Comparison of ENCODE assay signal across 13 cellular contexts in genomic region chr10:132554991-132555647, GRCh38. TPM values are rescaled to one million over a fixed set of nuclear protein-coding genes. Genes with fewer than 3 reads are reported as not detected.
DNase-seq lines count a peak whose midpoint lies in the region; ATAC-seq and TF ChIP-seq lines count a peak whose summit lies in the region.
"Had no signal": no experiment of that assay in that cellular context is flagged by ENCODE, and none has a peak within 500 bp of the region (broad histone marks: within the 10 kb centered on the region; RNA-seq: fewer than 3 reads in every experiment).

No MANE protein-coding gene starts in this region.

- H3K9me3 ChIP-seq in RWPE2 (ENCODE audit: severe bottlenecking), result no peaks in the 10 kb centered on the region
- no peaks in the 10 kb centered on the region for H3K9me3 ChIP-seq in esophagus squamous epithelium
- H3K9me3 ChIP-seq in endodermal cell (ENCODE audit: control insufficient read depth, low read length), result no peaks in the 10 kb centered on the region
- H3K9me3 ChIP-seq: ascending aorta had no signal

- H3K27ac ChIP-seq in RWPE2 (ENCODE audit: poor library complexity, severe bottlenecking) (no peak overlapping the region), esophagus squamous epithelium (peak overlapping the region in 1 of 4 donors; percentile 3), endodermal cell (ENCODE audit: low read depth, low read length) (no peak overlapping the region)
- H3K27ac ChIP-seq: 22Rv1, ascending aorta, SK-N-MC had no signal

- H3K27me3 Mint-ChIP-seq in endodermal cell (ENCODE audit: insufficient read depth), result no peaks in the 10 kb centered on the region

- no peak overlapping the region for H3K9ac ChIP-seq in endodermal cell (ENCODE audit: extremely low read depth, low read length, poor library complexity, severe bottlenecking)

- no peaks in the 10 kb centered on the region for H3K36me3 ChIP-seq in RWPE2 (ENCODE audit: low read depth)
- no peaks in the 10 kb centered on the region for H3K36me3 ChIP-seq in esophagus squamous epithelium
- no peaks in the 10 kb centered on the region for H3K36me3 ChIP-seq in endodermal cell (ENCODE audit: control insufficient read depth, insufficient read depth, low read length)
- H3K36me3 ChIP-seq: ascending aorta had no signal

- TF ChIP-seq POLR2A in esophagus squamous epithelium (IDR thresholded peaks at IDR 0.05), result no peak

- H3K4me3 ChIP-seq in RWPE2 (ENCODE audit: severe bottlenecking) (no peak overlapping the region), esophagus squamous epithelium (no peak overlapping the region), endodermal cell (ENCODE audit: low read length) (no peak overlapping the region)
- H3K4me3 ChIP-seq: ascending aorta, SK-N-MC had no signal

- no peaks in the 10 kb centered on the region for H3K27me3 ChIP-seq in RWPE2 (ENCODE audit: insufficient read depth, poor library complexity, severe bottlenecking)
- H3K27me3 ChIP-seq in esophagus squamous epithelium, result no peaks in the 10 kb centered on the region
- H3K27me3 ChIP-seq in endodermal cell (ENCODE audit: control insufficient read depth, insufficient read depth, low read length, poor library complexity, severe bottlenecking), result no peaks in the 10 kb centered on the region
- H3K27me3 ChIP-seq: ascending aorta had no signal

- peak; percentile 52 to 63 for ATAC-seq in activated CD4-positive, CD25-positive, alpha-beta regulatory T cell treated with anti-CD3 and anti-CD28 coated beads, Interleukin-2, amount 50 U/mL, for 24 hours
- ATAC-seq in RWPE2 (ENCODE audit: low read depth) (no peak), GM21576 (IDR thresholded peaks at IDR 0.05; ENCODE audit: unreplicated experiment) (no peak)

- no peak overlapping the region for H3K4me3 Mint-ChIP-seq in endodermal cell
- H3K4me3 Mint-ChIP-seq: neural crest cell had no signal

- in situ Hi-C loops in G401 (cut with HindIII; ENCODE audit: low sequenced_read_pairs), result no loop called here

- H3K4me1 Mint-ChIP-seq in endodermal cell, result no peaks in the 10 kb centered on the region

- DNase-seq in activated CD4-positive, CD25-positive, alpha-beta regulatory T cell treated with anti-CD3 and anti-CD28 coated beads, Interleukin-2, amount 50 U/mL, for 72 hours, result no peak
- peak; percentile 60 for DNase-seq in RWPE2 (ENCODE audit: low spot score)
- peak; percentile 33 for DNase-seq in esophagus squamous epithelium (lab: John Stamatoyannopoulos, UW)
- peak; percentile 50 for DNase-seq in stimulated activated CD4-positive, alpha-beta T cell treated with anti-CD3 and anti-CD28 coated beads, Interleukin-4, amount 100 ng/mL, for 1 hour
- no peak for DNase-seq in G401 (ENCODE audit: low spot score)
- no peak for DNase-seq in endodermal cell
- DNase-seq: foreskin fibroblast had no signal

- no peak overlapping the region for H3K27ac Mint-ChIP-seq in endodermal cell

- no peaks in the 10 kb centered on the region for H3K36me3 Mint-ChIP-seq in endodermal cell (ENCODE audit: low read depth)

- intact Hi-C loops in esophagus squamous epithelium (cut with DNase I), result no loop called here

- H3K9me3 Mint-ChIP-seq in endodermal cell, result no peaks in the 10 kb centered on the region
- H3K9me3 Mint-ChIP-seq: neural crest cell had no signal

- no peaks in the 10 kb centered on the region for H3K4me1 ChIP-seq in RWPE2 (ENCODE audit: insufficient read depth, poor library complexity, severe bottlenecking)
- peaks cover 4 to 69% (median 5%) of the 10 kb centered on the region in 3 donors for H3K4me1 ChIP-seq in esophagus squamous epithelium
- H3K4me1 ChIP-seq in endodermal cell (ENCODE audit: control insufficient read depth, insufficient read depth, low read length), result no peaks in the 10 kb centered on the region

- 70 to 82% methylated on average over 12 to 15 of the region's 18 CpGs for WGBS in esophagus squamous epithelium, 2 donors
- 94 to 97% methylated on average over 14 to 18 of the region's 18 CpGs for WGBS in endodermal cell (ENCODE audit: insufficient coverage in 1 of 2, insufficient read length in 1 of 2), 2 experiments

- TF ChIP-seq CTCF in RWPE2 (IDR thresholded peaks at IDR 0.05; ENCODE audit: poor library complexity, severe bottlenecking) (no peak), esophagus squamous epithelium (IDR thresholded peaks at IDR 0.05) (no peak), endodermal cell (conservative IDR thresholded peaks at IDR 0.05) (no peak)

RNA-seq across cellular contexts. Expression of gene INPP5A, which starts 17.5 kb away (rescaled TPM):
- total RNA-seq in esophagus squamous epithelium, result 10 to 100 TPM; 16.9 to 58.2 (median 29.5) TPM
- total RNA-seq in G401 (2014; rRNA removed; shearing (Covaris generic)), result 22.8 and 44.3 TPM in 2 replicates
- 10 to 100 TPM; 20.7 to 26.7 TPM for total RNA-seq in endodermal cell
- polyA plus RNA-seq in endodermal cell (2013, experiment 1 of 2), result 21.7 TPM
- polyA plus RNA-seq in endodermal cell (2013, experiment 2 of 2), result 20.9 TPM

Comparison
In these comparisons a context has a peak if more than half of its experiments do, and no peak if none do; other contexts are left out.
1. ATAC-seq: peak in activated CD4-positive, CD25-positive, alpha-beta regulatory T cell treated with anti-CD3 and anti-CD28 coated beads, Interleukin-2, amount 50 U/mL, for 24 hours (2 of 2); none in RWPE2 (single experiment) and GM21576 (single experiment).
2. DNase-seq: peak in RWPE2 (single experiment), esophagus squamous epithelium (single experiment) and stimulated activated CD4-positive, alpha-beta T cell treated with anti-CD3 and anti-CD28 coated beads, Interleukin-4, amount 100 ng/mL, for 1 hour (single experiment); none in activated CD4-positive, CD25-positive, alpha-beta regulatory T cell treated with anti-CD3 and anti-CD28 coated beads, Interleukin-2, amount 50 U/mL, for 72 hours (single experiment), G401 (single experiment) and endodermal cell (single experiment).